ENCODE assay signal across 1 cellular context in genomic region chr17:82241183-82241925, GRCh38.
TF ChIP-seq lines count a peak whose summit lies in the region.

No MANE protein-coding gene starts in this region.

TF ChIP-seq in GM23338, 12 proteins besides CTCF, POLR2A, EP300 and RAD21 (continued from another document):
- TF ChIP-seq ZNF462 (CRISPR knock-in tag; IDR thresholded peaks at IDR 0.05) (no peak), ZNF331 (CRISPR knock-in tag; IDR thresholded peaks at IDR 0.05; ENCODE audit: low read depth) (no peak), EZH2phosphoT487 (IDR thresholded peaks at IDR 0.05; ENCODE audit: unreplicated experiment) (no peak), STAT1 (IDR thresholded peaks at IDR 0.05; ENCODE audit: unreplicated experiment) (no peak), POLR2AphosphoS5 (IDR thresholded peaks at IDR 0.05; ENCODE audit: low read depth) (no peak), ZNF114 (CRISPR knock-in tag; IDR thresholded peaks at IDR 0.05) (no peak)
TF ChIP-seq in GM23338: peak in this region for 0.
